8 cellular contexts compared by ENCODE assay signal in genomic region chr6:139981810-139982550, GRCh38.
DNase-seq lines count a peak whose midpoint lies in the region; ATAC-seq and FAIRE-seq lines count a peak whose summit lies in the region.

No MANE protein-coding gene starts in this region.

- H3K9me3 ChIP-seq in mesodermal cell (ENCODE audit: control insufficient read depth, low read length), result no peaks in the 10 kb centered on the region

- WGBS in mesodermal cell (ENCODE audit: insufficient coverage in 2 of 2), 2 experiments, result 0% methylated on average over 1 to 3 of the region's 6 CpGs

- ATAC-seq in HG03159 (IDR thresholded peaks at IDR 0.05; ENCODE audit: unreplicated experiment), result no peak
- ATAC-seq in GM19395 (IDR thresholded peaks at IDR 0.05; ENCODE audit: unreplicated experiment), result no peak

- no peak overlapping the region for H3K4me3 ChIP-seq in mesodermal cell (ENCODE audit: extremely low read depth, insufficient read depth, low read length, poor library complexity, severe bottlenecking)

- no peaks in the 10 kb centered on the region for H3K36me3 ChIP-seq in mesodermal cell (ENCODE audit: control insufficient read depth, insufficient read depth, low read length)

- H3K4me1 ChIP-seq in mesodermal cell (ENCODE audit: control insufficient read depth, insufficient read depth, low read length, poor library complexity, severe bottlenecking), result peaks cover 67% of the 10 kb centered on the region

- DNase-seq in DMS114 treated with DMSO at 0.1 percent for 48 hours (lab: John Stamatoyannopoulos, UW; ENCODE audit: unreplicated experiment) (peak; percentile 85), NCI-H2196 (lab: John Stamatoyannopoulos, UW; ENCODE audit: unreplicated experiment) (peak; percentile 51), cerebellar cortex (ENCODE audit: low spot score) (peak; percentile 85), frontal cortex (ENCODE audit: low spot score in 2 of 2) (no peak), AG08396 (ENCODE audit: low spot score) (no peak)

- peak overlapping the region; percentile 92 for H3K27ac ChIP-seq in mesodermal cell (ENCODE audit: low read depth, low read length, severe bottlenecking)

- no peak for FAIRE-seq in frontal cortex (lab: Jason Lieb, UNC)

Comparison
In these comparisons a context has a peak if more than half of its experiments do, and no peak if none do; other contexts are left out.
1. DNase-seq: peak in DMS114 treated with DMSO at 0.1 percent for 48 hours (single experiment), NCI-H2196 (single experiment) and cerebellar cortex (single experiment); none in frontal cortex (0 of 2) and AG08396 (single experiment).